8 cellular contexts compared by ENCODE assay signal in genomic region chr9:34403554-34404380, GRCh38. TPM values are rescaled to one million over a fixed set of nuclear protein-coding genes. Genes with fewer than 3 reads are reported as not detected.
DNase-seq lines count a peak whose midpoint lies in the region; ATAC-seq and TF ChIP-seq lines count a peak whose summit lies in the region.

No MANE protein-coding gene starts in this region.

- no peak overlapping the region for H3K18ac ChIP-seq in mesendoderm (ENCODE audit: low read length)

- H3K27me3 Mint-ChIP-seq in activated CD4-positive, alpha-beta memory T cell treated with anti-CD3 and anti-CD28 coated beads for 36 hours, result no peaks in the 10 kb centered on the region
- H3K27me3 Mint-ChIP-seq in endothelial cell (ENCODE audit: unreplicated experiment), result peaks cover 3% of the 10 kb centered on the region

- no peaks in the 10 kb centered on the region for H3K9me3 Mint-ChIP-seq in activated CD4-positive, alpha-beta memory T cell treated with anti-CD3 and anti-CD28 coated beads for 36 hours
- H3K9me3 Mint-ChIP-seq in endothelial cell (ENCODE audit: unreplicated experiment), result no peaks in the 10 kb centered on the region

- peak; percentile 100 for TF ChIP-seq CTCF in AG10803 (conservative IDR thresholded peaks at IDR 0.05; ENCODE audit: low read length)
- TF ChIP-seq CTCF in GM20000 (IDR thresholded peaks at IDR 0.05; ENCODE audit: extremely low read depth, missing control alignments), result peak; percentile 89
- TF ChIP-seq CTCF in endothelial cell (IDR thresholded peaks at IDR 0.05; ENCODE audit: unreplicated experiment), result peak; percentile 99

- CTCF ChIA-PET in activated CD4-positive, alpha-beta memory T cell treated with anti-CD3 and anti-CD28 coated beads for 36 hours (lab: Charles Lee), result interaction anchor here (0.5 to 3.2 kb wide), 64 partner anchors 9 to 405 kb away, joined by 3 to 41 read pairs (median 4); partner anchors contain the start of genes DNAI1, ENHO, FAM219A and MYORG

- no peak overlapping the region for H2AK5ac ChIP-seq in mesendoderm (ENCODE audit: low read length)

- no peak overlapping the region for H4K8ac ChIP-seq in mesendoderm (ENCODE audit: low read depth, low read length)

- no peak overlapping the region for H3K4me3 ChIP-seq in AG10803 (ENCODE audit: low read length)
- no peak overlapping the region for H3K4me3 ChIP-seq in mesendoderm (ENCODE audit: low read length)

- H3K79me1 ChIP-seq in mesendoderm (ENCODE audit: low read length), result no peaks in the 10 kb centered on the region

- no peak overlapping the region for H3K27ac ChIP-seq in mesendoderm (ENCODE audit: low read depth, low read length)

- H3K4me2 ChIP-seq in mesendoderm (ENCODE audit: low read length), result no peak overlapping the region

- ATAC-seq in GM21423 (IDR thresholded peaks at IDR 0.05; ENCODE audit: unreplicated experiment), result no peak

- DNase-seq in AG10803 (ENCODE audit: low read depth), result peak; percentile 56
- peak; percentile 71 for DNase-seq in GM20000 (ENCODE audit: low spot score)
- DNase-seq in NCI-H345 treated with DMSO at 0.1 percent for 48 hours (lab: John Stamatoyannopoulos, UW; ENCODE audit: unreplicated experiment), result peak; percentile 67
- peak; percentile 71 for DNase-seq in activated CD4-positive, alpha-beta memory T cell treated with anti-CD3 and anti-CD28 coated beads for 36 hours
- DNase-seq in endothelial cell (ENCODE audit: low spot score), result peak; percentile 80
- DNase-seq in mesendoderm, result peak; percentile 67
- peak; percentile 71 for DNase-seq in stromal cell of bone marrow (ENCODE audit: low read depth)

- H3K27me3 ChIP-seq in mesendoderm (ENCODE audit: insufficient read depth, low read length, poor library complexity), result no peaks in the 10 kb centered on the region

- H3K9ac ChIP-seq in mesendoderm (ENCODE audit: low read length), result no peak overlapping the region

- intact Hi-C loops in activated CD4-positive, alpha-beta memory T cell treated with anti-CD3 and anti-CD28 coated beads for 36 hours (cut with micrococcal nuclease), result loop anchor here (1.0 to 5.0 kb wide), 3 partner anchors 97 to 189 kb away; no protein-coding TSS in a partner anchor

- POLR2A ChIA-PET in activated CD4-positive, alpha-beta memory T cell treated with anti-CD3 and anti-CD28 coated beads for 36 hours (lab: Charles Lee), result interaction anchor here (0.7 kb wide), 1 partner anchor 208 kb away, joined by 3 read pairs; the partner anchor contains the start of gene RPP25L

- H4K5ac ChIP-seq in mesendoderm (ENCODE audit: low read length), result no peak overlapping the region

- peaks cover 4% of the 10 kb centered on the region for H3K36me3 Mint-ChIP-seq in activated CD4-positive, alpha-beta memory T cell treated with anti-CD3 and anti-CD28 coated beads for 36 hours
- peaks cover 40% of the 10 kb centered on the region for H3K36me3 Mint-ChIP-seq in endothelial cell (ENCODE audit: low read depth, unreplicated experiment)

- no peak overlapping the region for H3K23ac ChIP-seq in mesendoderm (ENCODE audit: low read length)

- H3K4me1 ChIP-seq in mesendoderm (ENCODE audit: control insufficient read depth, low read depth, low read length), result no peaks in the 10 kb centered on the region

- no peak overlapping the region for H3K4me3 Mint-ChIP-seq in activated CD4-positive, alpha-beta memory T cell treated with anti-CD3 and anti-CD28 coated beads for 36 hours
- H3K4me3 Mint-ChIP-seq in endothelial cell (ENCODE audit: unreplicated experiment), result no peak overlapping the region

- H3K27ac Mint-ChIP-seq in activated CD4-positive, alpha-beta memory T cell treated with anti-CD3 and anti-CD28 coated beads for 36 hours, result no peak overlapping the region
- no peak overlapping the region for H3K27ac Mint-ChIP-seq in endothelial cell (ENCODE audit: unreplicated experiment)

- H3K79me2 ChIP-seq in mesendoderm (ENCODE audit: control insufficient read depth, insufficient read depth, low read length), result no peaks in the 10 kb centered on the region

- no peaks in the 10 kb centered on the region for H3K36me3 ChIP-seq in mesendoderm (ENCODE audit: control insufficient read depth, insufficient read depth, low read length)

- H2BK5ac ChIP-seq in mesendoderm (ENCODE audit: low read length), result no peak overlapping the region

- no peak overlapping the region for H3K56ac ChIP-seq in mesendoderm (ENCODE audit: low read length)

- no peak overlapping the region for H2BK120ac ChIP-seq in mesendoderm (ENCODE audit: low read depth, low read length)

- no peak overlapping the region for H3K4ac ChIP-seq in mesendoderm (ENCODE audit: low read depth, low read length)

- no peaks in the 10 kb centered on the region for H3K4me1 Mint-ChIP-seq in activated CD4-positive, alpha-beta memory T cell treated with anti-CD3 and anti-CD28 coated beads for 36 hours (ENCODE audit: low read depth)
- H3K4me1 Mint-ChIP-seq in endothelial cell (ENCODE audit: unreplicated experiment), result peaks cover 12% of the 10 kb centered on the region

- H2BK15ac ChIP-seq in mesendoderm (replicated peaks; ENCODE audit: low read depth), result no peak overlapping the region

RNA-seq across cellular contexts. Expression of gene MYORG, which starts 27.1 kb away (rescaled TPM):
- 1 to 10 TPM; 1.9 to 2.9 TPM for total RNA-seq in activated CD4-positive, alpha-beta memory T cell treated with anti-CD3 and anti-CD28 coated beads for 36 hours
- total RNA-seq in endothelial cell (ENCODE audit: unreplicated experiment), result 77.0 TPM
- 19.8 TPM for polyA plus RNA-seq in mesendoderm (2013, experiment 1 of 2)
- polyA plus RNA-seq in mesendoderm (2013, experiment 2 of 2), result 18.7 TPM

RNA-seq across cellular contexts. Expression of gene FAM219A, which starts 54.6 kb away (rescaled TPM):
- total RNA-seq in activated CD4-positive, alpha-beta memory T cell treated with anti-CD3 and anti-CD28 coated beads for 36 hours, result 10 to 100 TPM; 13.3 to 13.8 TPM
- 55.3 TPM for total RNA-seq in endothelial cell (ENCODE audit: unreplicated experiment)
- polyA plus RNA-seq in mesendoderm (2013, experiment 1 of 2), result 7.3 TPM
- 7.0 TPM for polyA plus RNA-seq in mesendoderm (2013, experiment 2 of 2)

RNA-seq across cellular contexts. Expression of gene DNAI1, which starts 54.8 kb away (rescaled TPM):
- total RNA-seq in activated CD4-positive, alpha-beta memory T cell treated with anti-CD3 and anti-CD28 coated beads for 36 hours, result under 1 TPM; 0.19 to 0.69 TPM
- total RNA-seq in endothelial cell (ENCODE audit: unreplicated experiment), result 0.74 TPM
- polyA plus RNA-seq in mesendoderm (2013, experiment 1 of 2), result 0.07 TPM
- 0.08 TPM for polyA plus RNA-seq in mesendoderm (2013, experiment 2 of 2)

Comparison
In these comparisons a context has a peak if more than half of its experiments do, and no peak if none do; other contexts are left out.
1. RNA of gene MYORG, which starts 27.1 kb away (total RNA-seq): 77.0 TPM in endothelial cell (single experiment); 1.9 to 2.9 TPM in activated CD4-positive, alpha-beta memory T cell treated with anti-CD3 and anti-CD28 coated beads for 36 hours; every median in the first group is over 10 times any median in the second.
2. Peak in every context shown above with its lines, with median percentiles within 50 percentile points of each other: DNase-seq and CTCF ChIP-seq.